In the genomic region with DNA sequence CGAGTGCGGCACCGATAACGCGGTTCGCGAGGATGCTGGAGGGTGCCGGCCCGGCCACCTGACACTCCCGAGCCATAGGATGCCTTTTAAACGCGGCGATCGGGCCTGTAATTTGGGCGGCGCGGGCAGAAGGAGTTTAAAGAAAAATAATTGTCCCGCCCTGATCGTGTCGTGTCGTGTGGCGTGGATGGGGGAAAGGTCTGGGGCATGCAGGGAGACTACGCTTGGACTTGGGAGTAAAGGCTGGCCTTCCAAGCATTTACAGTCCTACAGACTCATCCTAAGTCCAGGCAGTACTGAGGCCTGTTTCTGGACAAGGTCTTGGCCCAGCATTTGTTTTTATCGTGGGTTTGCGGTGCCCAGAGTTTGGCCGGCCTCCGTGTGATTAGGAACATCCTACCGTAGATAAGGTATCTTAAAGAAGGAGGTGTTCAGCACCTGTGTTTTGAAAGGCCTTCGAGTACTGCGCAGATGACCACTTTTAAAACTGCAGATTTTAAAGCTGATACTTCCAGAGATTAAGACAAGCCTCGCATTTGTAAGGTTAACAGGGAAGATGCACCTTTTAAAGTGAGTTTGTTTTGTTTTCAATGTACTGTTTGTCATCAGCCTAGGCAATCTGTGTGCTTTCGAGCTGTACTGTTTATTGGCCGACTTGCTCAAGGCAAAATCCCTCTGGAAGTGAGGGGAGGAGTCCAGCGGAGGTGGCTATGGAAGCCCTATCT, we compare ENCODE assay signal across 1 cellular context.
TF ChIP-seq lines count a peak whose summit lies in the region.

No MANE protein-coding gene starts in this region.

TF ChIP-seq in IMR-90, 13 proteins besides CTCF, POLR2A, EP300 and RAD21:
- TF ChIP-seq ELK1 (IDR thresholded peaks at IDR 0.05; ENCODE audit: borderline replicate concordance, low read depth, low read length) = no peak
- TF ChIP-seq RCOR1 (IDR thresholded peaks at IDR 0.05; ENCODE audit: insufficient replicate concordance, low read length) = no peak
TF ChIP-seq in IMR-90: peak in this region for 0.
